In the genomic region with DNA sequence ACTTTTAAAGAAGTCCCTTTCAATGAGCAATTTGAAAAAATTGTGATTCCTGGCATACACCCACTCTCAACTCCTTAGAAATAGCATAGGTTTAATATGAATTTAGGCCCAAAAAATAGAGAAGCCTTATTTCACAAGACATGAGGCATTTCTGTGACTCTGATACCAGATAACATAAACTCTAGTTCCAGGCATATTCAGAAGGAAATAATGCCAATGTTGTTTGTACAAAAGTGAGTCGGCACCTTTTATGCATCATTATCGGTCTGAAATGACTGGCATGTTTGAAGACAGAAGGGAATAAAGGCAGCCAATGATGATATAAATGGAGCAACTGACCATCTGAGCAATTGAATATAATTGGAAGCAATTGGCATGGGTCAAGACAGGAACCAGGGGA, we compare ENCODE assay signal across 31 cellular contexts. TPM values are rescaled to one million over a fixed set of nuclear protein-coding genes. Genes with fewer than 3 reads are reported as not detected.
"Had no signal": no experiment of that assay in that cellular context is flagged by ENCODE, and none has a peak within 500 bp of the region (broad histone marks: within the 10 kb centered on the region; RNA-seq: fewer than 3 reads in every experiment).

No MANE protein-coding gene starts in this region.

- DNase-seq: activated CD4-positive, alpha-beta T cell treated with anti-CD3 and anti-CD28 coated beads for 48 hours; activated CD4-positive, alpha-beta T cell treated with anti-CD3 and anti-CD28 coated beads, Interleukin-2, amount 50 U/mL, for 1 hour; activated CD4-positive, alpha-beta T cell treated with anti-CD3 and anti-CD28 coated beads, Interleukin-2, amount 50 U/mL, for 48 hours; activated CD8-positive, alpha-beta memory T cell treated with anti-CD3 and anti-CD28 coated beads for 24 hours; activated CD8-positive, alpha-beta T cell treated with anti-CD3 and anti-CD28 coated beads for 36 hours; activated effector memory CD4-positive, alpha-beta T cell treated with Interleukin-2 at 50 U/mL for 16 hours; activated gamma-delta T cell treated with Interleukin-2 at 50 U/mL for 16 hours; activated naive CD4-positive, alpha-beta T cell treated with anti-CD3 and anti-CD28 coated beads, Interleukin-2, amount 50 U/mL, for 16 hours; activated naive CD4-positive, alpha-beta T cell treated with Interleukin-2 at 50 U/mL for 16 hours; activated T-cell treated with anti-CD3 and anti-CD28 coated beads, Interleukin-2, amount 50 U/mL, for 4 hours; adrenal gland; amygdala; aorta; body of pancreas; caudate nucleus; effector memory CD4-positive, alpha-beta T cell; endodermal cell; foreskin keratinocyte; gastrocnemius medialis; glutamatergic neuron; heart left ventricle; T-helper 1 cell; T-helper 17 cell; T1000 had no signal

- H3K36me3 ChIP-seq: adrenal gland, gastrocnemius medialis, heart left ventricle had no signal

- H3K27me3 ChIP-seq: adrenal gland, body of pancreas, gastrocnemius medialis, heart left ventricle had no signal

- H3K4me1 ChIP-seq: adrenal gland, body of pancreas, foreskin keratinocyte, gastrocnemius medialis had no signal

- H3K4me3 ChIP-seq: adrenal gland, body of pancreas, gastrocnemius medialis, heart left ventricle had no signal

- H3K27ac ChIP-seq: adrenal gland, body of pancreas, foreskin keratinocyte, gastrocnemius medialis, heart left ventricle, VCaP had no signal

- H3K9me3 ChIP-seq: adrenal gland, body of pancreas, gastrocnemius medialis, heart left ventricle had no signal

RNA-seq across cellular contexts. Expression of a gene that starts 59.3 kb away (rescaled TPM):
- total RNA-seq: activated CD8-positive, alpha-beta T cell treated with anti-CD3 and anti-CD28 coated beads for 36 hours; activated T-cell treated with anti-CD3 and anti-CD28 coated beads, Interleukin-2, amount 50 U/mL, for 4 hours; activated T-helper 17 cell treated with anti-CD3 and anti-CD28 coated beads, Interleukin-2, amount 50 U/mL, for 72 hours; adrenal gland; aorta; body of pancreas; chondrocyte; dermis microvascular lymphatic vessel endothelial cell; endodermal cell; epithelial cell of proximal tubule; esophagus mucosa; foreskin keratinocyte; gastrocnemius medialis; heart left ventricle; T-helper 17 cell; WTC11 had no signal
- polyA plus RNA-seq: adrenal gland, aorta, foreskin keratinocyte, heart left ventricle had no signal
